ENCODE assay signal across 8 cellular contexts in the genomic region with DNA sequence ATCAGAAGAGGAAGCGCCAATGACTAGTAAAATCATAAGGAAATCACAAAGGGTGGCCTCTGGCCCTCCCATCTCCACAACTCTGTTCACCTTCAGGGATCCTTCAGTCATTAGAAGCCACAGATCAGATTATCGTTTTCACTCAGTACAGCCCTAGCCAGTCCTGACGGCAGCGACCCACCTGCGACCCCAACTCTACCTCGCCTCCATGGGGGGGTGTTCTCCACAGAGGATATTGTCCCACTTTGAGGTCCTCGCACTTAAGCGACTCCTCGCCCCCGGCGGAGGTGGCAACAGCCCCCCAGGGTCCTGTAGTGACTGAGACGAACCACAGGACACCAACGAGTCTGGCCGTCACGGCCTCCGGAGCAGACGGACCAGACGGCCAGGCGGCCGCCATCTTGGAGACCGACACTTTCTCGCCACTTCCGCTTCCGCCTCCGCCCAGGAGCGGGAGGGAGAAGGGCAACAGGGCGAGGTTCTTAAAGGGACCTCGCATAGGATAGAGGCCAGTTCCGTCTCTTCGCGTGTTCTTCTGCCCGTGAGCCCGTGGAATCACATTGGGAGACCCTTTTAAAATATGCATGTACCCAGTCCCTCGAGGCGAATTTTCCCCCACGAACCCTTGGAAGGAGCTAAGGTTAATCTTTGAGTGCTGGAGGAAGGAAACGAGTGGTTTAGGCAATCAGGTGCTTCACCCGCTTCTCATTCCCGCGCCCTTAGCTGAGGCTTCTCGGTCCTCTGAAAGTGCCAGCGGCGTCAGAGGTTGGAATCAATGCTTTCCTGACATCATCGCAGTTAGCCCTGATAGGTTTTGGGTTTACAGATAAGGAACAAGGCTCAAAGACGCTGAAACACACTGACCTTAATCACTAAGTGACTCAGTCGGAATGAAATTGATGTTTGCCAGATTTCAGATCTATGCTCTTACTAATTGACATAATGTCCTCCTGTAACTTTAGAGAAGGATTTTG. TPM values are rescaled to one million over a fixed set of nuclear protein-coding genes. Genes with fewer than 3 reads are reported as not detected.
DNase-seq lines count a peak whose midpoint lies in the region; ATAC-seq and TF ChIP-seq lines count a peak whose summit lies in the region.

A gene (minus strand): TSS at position 421 of the 974 bp plus-strand sequence. CDS start 21 bp downstream, at position 400.

- DNase-seq in BJ (ENCODE audit: low read depth) (peak; percentile 46), NCI-H526 treated with DMSO at 0.1 percent for 48 hours (lab: John Stamatoyannopoulos, UW) (peak; percentile 85), left lung (peak; percentile 92 to 98)
- peak; percentile 75 for DNase-seq in activated CD4-positive, alpha-beta T cell treated with anti-CD3 and anti-CD28 coated beads, Interleukin-2, amount 50 U/mL, for 1 hour
- peak; percentile 78 to 81 for DNase-seq in stimulated activated CD4-positive, alpha-beta T cell treated with anti-CD3 and anti-CD28 coated beads, Interleukin-2, amount 100 ng/mL, for 48 hours

- H3K27ac ChIP-seq in left lung: peak within 1 kb of the TSS; percentile 86 to 93

- no peaks in the 10 kb centered on the region for H3K9me3 Mint-ChIP-seq in dendritic cell treated with granulocyte-macrophage colony-stimulating factor and Interleukin-4, amounts not matched to agents 40 ng/mL and 50 ng/mL, for 4 days

- intact Hi-C loops in dendritic cell treated with granulocyte-macrophage colony-stimulating factor and Interleukin-4, amounts not matched to agents 40 ng/mL and 50 ng/mL, for 4 days (cut with micrococcal nuclease): loop anchor here (2.0 kb wide), 1 partner anchor 646 kb away; no protein-coding TSS in a partner anchor
- intact Hi-C loops in left lung (cut with DNase I): no loop called here

- CTCF ChIA-PET in BJ (lab: Yijun Ruan, JAX): no interaction called here

- H3K36me3 ChIP-seq in BJ (ENCODE audit: control insufficient read depth, insufficient read depth, low read length) (no peaks in the 10 kb centered on the region; the same call in 1 of the 2 replicates), left lung (peaks cover 0 to 9% of the 10 kb centered on the region in 2 donors)

- peak within 1 kb of the TSS; percentile 99 for H3K4me3 Mint-ChIP-seq in dendritic cell treated with granulocyte-macrophage colony-stimulating factor and Interleukin-4, amounts not matched to agents 40 ng/mL and 50 ng/mL, for 4 days

- H3K4me1 Mint-ChIP-seq in dendritic cell treated with granulocyte-macrophage colony-stimulating factor and Interleukin-4, amounts not matched to agents 40 ng/mL and 50 ng/mL, for 4 days (ENCODE audit: low read depth): peaks cover 17% of the 10 kb centered on the region

- no peaks in the 10 kb centered on the region for H3K27me3 ChIP-seq in BJ (ENCODE audit: control insufficient read depth, insufficient read depth, low read length)
- H3K27me3 ChIP-seq in left lung: no peaks in the 10 kb centered on the region

- ATAC-seq in GM19324 (IDR thresholded peaks at IDR 0.05; ENCODE audit: low FRiP score, unreplicated experiment) (peak; percentile 99), HG03469 (IDR thresholded peaks at IDR 0.05; ENCODE audit: unreplicated experiment) (peak; percentile 99), left lung (peak; percentile 99)

- H3K9me3 ChIP-seq in left lung: no peaks in the 10 kb centered on the region

- peak within 1 kb of the TSS; percentile 100 for H3K27ac Mint-ChIP-seq in dendritic cell treated with granulocyte-macrophage colony-stimulating factor and Interleukin-4, amounts not matched to agents 40 ng/mL and 50 ng/mL, for 4 days

- POLR2A ChIA-PET in BJ (lab: Charles Lee): interaction anchor here (0.6 kb wide), 1 partner anchor 118 kb away, joined by 4 read pairs; no protein-coding TSS in a partner anchor

- H3K4me3 ChIP-seq in BJ (ENCODE audit: low read depth, low read length) (peak within 1 kb of the TSS; percentile 98), left lung (peak within 1 kb of the TSS; percentile 73 to 85)

- peaks cover 24% of the 10 kb centered on the region for H3K36me3 Mint-ChIP-seq in dendritic cell treated with granulocyte-macrophage colony-stimulating factor and Interleukin-4, amounts not matched to agents 40 ng/mL and 50 ng/mL, for 4 days (ENCODE audit: low read depth)

- TF ChIP-seq CTCF in BJ (IDR thresholded peaks at IDR 0.05; ENCODE audit: insufficient read depth, low read depth, low read length): no peak
- TF ChIP-seq CTCF in left lung (IDR thresholded peaks at IDR 0.05): no peak

- H3K4me1 ChIP-seq in left lung: peaks cover 8 to 25% of the 10 kb centered on the region in 2 donors

- H3K27me3 Mint-ChIP-seq in dendritic cell treated with granulocyte-macrophage colony-stimulating factor and Interleukin-4, amounts not matched to agents 40 ng/mL and 50 ng/mL, for 4 days: no peaks in the 10 kb centered on the region

RNA-seq across cellular contexts. Expression of the gene that starts here (rescaled TPM):
- 30.3 and 71.8 TPM in 2 replicates for polyA plus RNA-seq in BJ (2011; rRNA removed)
- 12.0 and 12.6 TPM in 2 replicates for polyA minus RNA-seq in BJ (2011; rRNA and poly(A)+ RNA removed)
- total RNA-seq in left lung: 10 to 100 TPM; 41.6 to 48.3 TPM

Comparison
In these comparisons a context has a peak if more than half of its experiments do, and no peak if none do; other contexts are left out.
1. Peak in every context shown above with its lines: DNase-seq, ATAC-seq, H3K4me3 ChIP-seq and H3K27ac ChIP-seq.